12 cellular contexts compared by ENCODE assay signal in genomic region chr9:35934069-35934468, GRCh38. TPM values are rescaled to one million over a fixed set of nuclear protein-coding genes. Genes with fewer than 3 reads are reported as not detected.
A peak's percentile ranks its signal among the peaks of the same experiment; 100 is the strongest.
DNase-seq lines count a peak whose midpoint lies in the region; ATAC-seq and TF ChIP-seq lines count a peak whose summit lies in the region.
"Not testable (repeated sequence)": the region's sequence is repeated elsewhere in the genome, so short reads cannot be mapped to it uniquely, and the experiment has no call there.
"Had no signal": no experiment of that assay in that cellular context is flagged by ENCODE, and none has a peak within 500 bp of the region (broad histone marks: within the 10 kb centered on the region; RNA-seq: fewer than 3 reads in every experiment).

No MANE protein-coding gene starts in this region.

- H3K4me1 ChIP-seq in ACC112 (ENCODE audit: control insufficient read depth, insufficient read depth, low read length, unreplicated experiment): peaks cover 39% of the 10 kb centered on the region
- H3K4me1 ChIP-seq in IMR-90 (ENCODE audit: control insufficient read depth, insufficient read depth, low read length): peaks cover 14% of the 10 kb centered on the region
- peaks cover 23% of the 10 kb centered on the region for H3K4me1 ChIP-seq in adipocyte (ENCODE audit: control insufficient read depth, insufficient read depth, low read length)
- H3K4me1 ChIP-seq in thoracic aorta (ENCODE audit: control insufficient read depth in 1 of 2, low read depth in 2 of 2): peaks cover 31 to 53% of the 10 kb centered on the region in 2 donors

- not testable (repeated sequence) for H3K4ac ChIP-seq in IMR-90 (ENCODE audit: low read depth, low read length)

- peak overlapping the region in 1 of 2 experiments; percentile 31; a peak in 1 of 4 replicates for H4K8ac ChIP-seq in IMR-90 (ENCODE audit: low read depth in 2 of 2, low read length in 2 of 2)

- not testable (repeated sequence) for H3K4me3 Mint-ChIP-seq in T-helper 17 cell; activated T-cell treated with anti-CD3 and anti-CD28 coated beads, Interleukin-2, amount 50 U/mL, for 24 hours; nephron

- H3K79me1 ChIP-seq in IMR-90 (ENCODE audit: low read depth in 1 of 2, low read length in 2 of 2): not testable (repeated sequence)

- not testable (repeated sequence) for TF ChIP-seq POLR2A in IMR-90 (IDR thresholded peaks at IDR 0.05; ENCODE audit: low read depth, low read length)

- H3K56ac ChIP-seq in IMR-90 (ENCODE audit: extremely low read depth, insufficient read depth, low read length): not testable (repeated sequence)

- H3K23ac ChIP-seq in IMR-90 (ENCODE audit: low read depth, low read length): not testable (repeated sequence)

- H3K9me1 ChIP-seq in IMR-90 (ENCODE audit: insufficient read depth, low read length): peaks cover 13% of the 10 kb centered on the region

- not testable (repeated sequence) for TF ChIP-seq RAD21 in IMR-90 (IDR thresholded peaks at IDR 0.05; ENCODE audit: low read length)

- H2AK5ac ChIP-seq in IMR-90 (ENCODE audit: low read depth, low read length): not testable (repeated sequence)

- not testable (repeated sequence) for ATAC-seq in IMR-90 (ENCODE audit: low read depth); T-helper 17 cell; thoracic aorta (ENCODE audit: insufficient number of reproducible peaks, low FRiP score, low read depth)

- not testable (repeated sequence) for H3K4me2 ChIP-seq in IMR-90 (ENCODE audit: low read depth, low read length)

- H4K91ac ChIP-seq in IMR-90 (ENCODE audit: insufficient read depth, low read depth, low read length): not testable (repeated sequence)

- H3K79me2 ChIP-seq in ACC112 (ENCODE audit: control insufficient read depth, insufficient read depth, low read length, unreplicated experiment): not testable (repeated sequence)

- dilution Hi-C loops in IMR-90 (cut with HindIII; ENCODE audit: low sequenced_read_pairs, unreplicated experiment): not testable (repeated sequence)

- CTCF ChIA-PET in IMR-90 (lab: Yijun Ruan, JAX): not testable (repeated sequence)

- not testable (repeated sequence) for H3K9me3 Mint-ChIP-seq in activated T-cell treated with anti-CD3 and anti-CD28 coated beads, Interleukin-2, amount 50 U/mL, for 24 hours; nephron

- BruUV-seq in IMR-90 (replicated peaks; lab: Mats Ljungman, UMichigan): not testable (repeated sequence)

- H3K27me3 ChIP-seq in ACC112 (ENCODE audit: insufficient read depth, low read length); IMR-90 (ENCODE audit: control insufficient read depth, insufficient read depth, low read length); adipocyte (replicated peaks; ENCODE audit: control insufficient read depth, insufficient read depth, low read length); thoracic aorta (replicated peaks; ENCODE audit: insufficient read depth): not testable (repeated sequence)

- peak overlapping the region; percentile 56; the same call in 1 of the 2 replicates for H2BK20ac ChIP-seq in IMR-90 (ENCODE audit: low read depth, low read length)

- not testable (repeated sequence) for H4K20me1 ChIP-seq in IMR-90 (ENCODE audit: insufficient read depth, low read length)

- H3K18ac ChIP-seq in IMR-90 (ENCODE audit: low read depth, low read length): not testable (repeated sequence)

- not testable (repeated sequence) for H3K4me3 ChIP-seq in ACC112 (ENCODE audit: low read depth, low read length); IMR-90 (ENCODE audit: insufficient read depth, low read depth, low read length); adipocyte (ENCODE audit: low read length); thoracic aorta

- not testable (repeated sequence) for H3K14ac ChIP-seq in IMR-90 (replicated peaks; ENCODE audit: low read depth, low read length)

- peak overlapping the region; percentile 8 for H2BK120ac ChIP-seq in IMR-90 (ENCODE audit: low read depth, low read length)

- H3K27me3 Mint-ChIP-seq in T-helper 17 cell; activated T-cell treated with anti-CD3 and anti-CD28 coated beads, Interleukin-2, amount 50 U/mL, for 24 hours: not testable (repeated sequence)
- H3K27me3 Mint-ChIP-seq in nephron (ENCODE audit: low read depth): peaks cover 19% of the 10 kb centered on the region

- H2BK5ac ChIP-seq in IMR-90 (ENCODE audit: low read depth, low read length, poor library complexity, severe bottlenecking): peak overlapping the region; percentile 100

- H2BK15ac ChIP-seq in IMR-90 (ENCODE audit: low read depth, low read length): not testable (repeated sequence)

- peak overlapping the region; percentile 4; the same call in 1 of the 2 replicates for H3K27ac ChIP-seq in ACC112 (ENCODE audit: low read depth, low read length)
- not testable (repeated sequence) for H3K27ac ChIP-seq in IMR-90 (ENCODE audit: insufficient read depth, low read length)
- peak overlapping the region; percentile 6 to 37 for H3K27ac ChIP-seq in thoracic aorta

- peaks cover 17% of the 10 kb centered on the region for H3K4me1 Mint-ChIP-seq in T-helper 17 cell
- peaks cover 36% of the 10 kb centered on the region for H3K4me1 Mint-ChIP-seq in activated T-cell treated with anti-CD3 and anti-CD28 coated beads, Interleukin-2, amount 50 U/mL, for 24 hours (ENCODE audit: low read depth)
- not testable (repeated sequence) for H3K4me1 Mint-ChIP-seq in nephron

- H3K36me3 Mint-ChIP-seq in T-helper 17 cell (ENCODE audit: low read depth); activated T-cell treated with anti-CD3 and anti-CD28 coated beads, Interleukin-2, amount 50 U/mL, for 24 hours (ENCODE audit: low read depth); nephron (ENCODE audit: low read depth): not testable (repeated sequence)

- TF ChIP-seq CTCF in IMR-90 (conservative IDR thresholded peaks at IDR 0.05; ENCODE audit: low read depth, low read length); nephron (IDR thresholded peaks at IDR 0.05; ENCODE audit: unreplicated experiment in 3 of 3); thoracic aorta (IDR thresholded peaks at IDR 0.05): not testable (repeated sequence)

- in situ Hi-C loops in IMR-90 (cut with MboI; ENCODE audit: low sequenced_read_pairs): not testable (repeated sequence)

- WGBS in IMR-90 (ENCODE audit: extremely low coverage in 2 of 2, insufficient read length in 1 of 2), 2 experiments: no CpG with 5 or more reads among the region's 6 CpGs

- POLR2A ChIA-PET in IMR-90 (lab: Charles Lee; ENCODE audit: unreplicated experiment): not testable (repeated sequence)

- not testable (repeated sequence) for DNase-seq in IMR-90; T-helper 17 cell; activated T-cell treated with anti-CD3 and anti-CD28 coated beads, Interleukin-2, amount 50 U/mL, for 24 hours; adipocyte (ENCODE audit: low read depth); thoracic aorta (ENCODE audit: low spot score)

- H3K9ac ChIP-seq in IMR-90 (ENCODE audit: low read depth, low read length): not testable (repeated sequence)
- H3K9ac ChIP-seq in adipocyte (ENCODE audit: low read length): peak overlapping the region; percentile 40

- H3K36me3 ChIP-seq in ACC112 (ENCODE audit: insufficient read depth, low read length); IMR-90 (ENCODE audit: control insufficient read depth, insufficient read depth, low read length); adipocyte (ENCODE audit: control insufficient read depth, insufficient read depth, low read length, severe bottlenecking); thoracic aorta: not testable (repeated sequence)

- intact Hi-C loops in IMR-90 (cut with micrococcal nuclease): not testable (repeated sequence)

- H3K9me3 ChIP-seq in IMR-90 (ENCODE audit: control insufficient read depth, insufficient read depth, low read length); T-helper 17 cell (ENCODE audit: control insufficient read depth, low read length, poor library complexity, severe bottlenecking); adipocyte (ENCODE audit: control insufficient read depth, low read length); thoracic aorta: not testable (repeated sequence)

- peak overlapping the region; percentile 23; the same call in 1 of the 2 replicates for H4K5ac ChIP-seq in IMR-90 (ENCODE audit: low read depth, low read length)

- H2AFZ ChIP-seq in ACC112 (ENCODE audit: low read length, unreplicated experiment): peak overlapping the region; percentile 85
- not testable (repeated sequence) for H2AFZ ChIP-seq in IMR-90 (replicated peaks; ENCODE audit: low read length, poor library complexity)

- H3K27ac Mint-ChIP-seq in T-helper 17 cell: peak overlapping the region; percentile 32
- peak overlapping the region; percentile 8 for H3K27ac Mint-ChIP-seq in activated T-cell treated with anti-CD3 and anti-CD28 coated beads, Interleukin-2, amount 50 U/mL, for 24 hours
- H3K27ac Mint-ChIP-seq in nephron: peak overlapping the region in 2 of 3 experiments; percentile 8 to 42

- not testable (repeated sequence) for H2AK9ac ChIP-seq in IMR-90 (replicated peaks; ENCODE audit: low read depth, low read length, poor library complexity)

RNA-seq across cellular contexts. Expression of gene OR2S2, which starts 23.9 kb away (rescaled TPM):
- total RNA-seq in IMR-90 (2012; rRNA removed) (0.56 and 0.90 TPM in 2 replicates), T-helper 17 cell (not detected), thoracic aorta (not detected)
- polyA plus RNA-seq in IMR-90 (2012; rRNA removed): 0.20 and 0.46 TPM in 2 replicates
- polyA plus RNA-seq in IMR-90 (2012; cell fraction: cytosol; rRNA removed): 0.32 TPM in 2 replicates
- polyA plus RNA-seq in IMR-90 (2012; cell fraction: nucleus; rRNA removed; ENCODE audit: low replicate concordance): 0.72 and 1.7 TPM in 2 replicates
- total RNA-seq: CD4-positive, alpha-beta memory T cell; Daoy; H7 had no signal
- polyA plus RNA-seq: A549; CD14-positive monocyte; CD4-positive, alpha-beta memory T cell had no signal

RNA-seq across cellular contexts. Expression of gene SPAAR, which starts 24.8 kb away (rescaled TPM):
- total RNA-seq in IMR-90 (2012; rRNA removed) (0.18 and 0.28 TPM in 2 replicates), T-helper 17 cell (not detected), thoracic aorta (1 to 10 TPM; 3.2 to 4.9 TPM)
- 0.24 and 0.32 TPM in 2 replicates for polyA plus RNA-seq in IMR-90 (2012; rRNA removed)
- polyA plus RNA-seq in IMR-90 (2012; cell fraction: cytosol; rRNA removed): 0.23 TPM in 2 replicates
- polyA plus RNA-seq in IMR-90 (2012; cell fraction: nucleus; rRNA removed; ENCODE audit: low replicate concordance): 0.59 and 0.69 TPM in 2 replicates
- total RNA-seq: CD4-positive, alpha-beta memory T cell; Daoy; H7 had no signal
- polyA plus RNA-seq: A549; CD14-positive monocyte; CD4-positive, alpha-beta memory T cell had no signal

RNA-seq across cellular contexts. Expression of gene HRCT1, which starts 28.1 kb away (rescaled TPM):
- 1.1 and 1.7 TPM in 2 replicates for total RNA-seq in IMR-90 (2012; rRNA removed)
- polyA plus RNA-seq in IMR-90 (2012; rRNA removed): 3.9 and 4.4 TPM in 2 replicates
- 3.5 and 3.6 TPM in 2 replicates for polyA plus RNA-seq in IMR-90 (2012; cell fraction: cytosol; rRNA removed)
- polyA plus RNA-seq in IMR-90 (2012; cell fraction: nucleus; rRNA removed; ENCODE audit: low replicate concordance): 1.0 and 1.6 TPM in 2 replicates
- total RNA-seq in T-helper 17 cell: not detected
- 10 to 100 TPM; 20.4 to 23.6 TPM for total RNA-seq in thoracic aorta
- total RNA-seq: CD4-positive, alpha-beta memory T cell had no signal
- polyA plus RNA-seq: CD14-positive monocyte; CD4-positive, alpha-beta memory T cell had no signal
